In genomic region chr11:134124660-134125451, GRCh38 we compare ENCODE assay signal across 8 cellular contexts. TPM values are rescaled to one million over a fixed set of nuclear protein-coding genes. Genes with fewer than 3 reads are reported as not detected.
DNase-seq lines count a peak whose midpoint lies in the region; ATAC-seq, FAIRE-seq and TF ChIP-seq lines count a peak whose summit lies in the region.

No MANE protein-coding gene starts in this region.

- TF ChIP-seq EP300 in sigmoid colon (IDR thresholded peaks at IDR 0.05): no peak

- no peak overlapping the region for H2AFZ ChIP-seq in GM23248

- H3K4me3 ChIP-seq in GM23248: no peak overlapping the region
- peak overlapping the region; percentile 52 for H3K4me3 ChIP-seq in iPS-18a (ENCODE audit: low read length)
- peak overlapping the region; percentile 36 to 58 (median 52) for H3K4me3 ChIP-seq in sigmoid colon

- no peaks in the 10 kb centered on the region for H3K9me3 ChIP-seq in GM23248 (ENCODE audit: low read depth)
- no peaks in the 10 kb centered on the region for H3K9me3 ChIP-seq in iPS-18a (ENCODE audit: control insufficient read depth, low read depth, low read length)
- H3K9me3 ChIP-seq in sigmoid colon: no peaks in the 10 kb centered on the region

- DNase-seq in GM23248: peak; percentile 43
- peak; percentile 70 for DNase-seq in astrocyte of the hippocampus (ENCODE audit: low read depth, low spot score)
- DNase-seq in sigmoid colon: peak; percentile 75
- no peak for DNase-seq in SHP77 (lab: John Stamatoyannopoulos, UW)
- DNase-seq in GM12891 (ENCODE audit: insufficient read length, low spot score): no peak
- no peak for DNase-seq in NCI-H2196 (lab: John Stamatoyannopoulos, UW; ENCODE audit: unreplicated experiment)

- H3K79me2 ChIP-seq in GM23248 (ENCODE audit: insufficient read depth): peaks cover 34% of the 10 kb centered on the region

- no peak for TF ChIP-seq CTCF in sigmoid colon (IDR thresholded peaks at IDR 0.05)

- H3K4me1 ChIP-seq in GM23248 (ENCODE audit: insufficient read depth): peaks cover 40% of the 10 kb centered on the region
- peaks cover 22% of the 10 kb centered on the region for H3K4me1 ChIP-seq in iPS-18a (ENCODE audit: control insufficient read depth, low read depth, low read length)
- peaks cover 0 to 56% (median 46%) of the 10 kb centered on the region in 4 donors for H3K4me1 ChIP-seq in sigmoid colon

- 82 to 87% methylated on average over 47 to 54 of the region's 54 CpGs for WGBS in GM23248 (ENCODE audit: low coverage in 1 of 2, low lambda C conversion rate in 2 of 2, missing lambda C conversion rate in 2 of 2), 2 experiments
- 4 to 6% methylated on average over 54 of the region's 54 CpGs for WGBS in sigmoid colon, 2 donors

- FAIRE-seq in GM12891 (lab: Jason Lieb, UNC): no peak

- H3K4me2 ChIP-seq in GM23248 (ENCODE audit: unreplicated experiment): peak overlapping the region; percentile 2

- no peaks in the 10 kb centered on the region for H3K36me3 ChIP-seq in GM23248 (ENCODE audit: low read depth)
- H3K36me3 ChIP-seq in iPS-18a (ENCODE audit: control insufficient read depth, low read depth, low read length): no peaks in the 10 kb centered on the region
- no peaks in the 10 kb centered on the region for H3K36me3 ChIP-seq in sigmoid colon

- in situ Hi-C loops in GM23248 (cut with MboI): no loop called here

- H3F3A ChIP-seq in GM23248 (ENCODE audit: insufficient read depth): peaks cover 53% of the 10 kb centered on the region

- TF ChIP-seq POLR2A in sigmoid colon (IDR thresholded peaks at IDR 0.05) (no peak), GM12891 (IDR thresholded peaks at IDR 0.05; ENCODE audit: low read depth, low read length) (no peak)

- H3K27ac ChIP-seq in GM23248 (peak overlapping the region; percentile 72), iPS-18a (ENCODE audit: low read length) (no peak overlapping the region), sigmoid colon (peak overlapping the region; percentile 66 to 95 (median 78))

- H3K9ac ChIP-seq in GM23248 (peak overlapping the region; percentile 31), iPS-18a (ENCODE audit: low read length) (no peak overlapping the region)

- H3K27me3 ChIP-seq in GM23248 (replicated peaks; ENCODE audit: insufficient read depth) (no peaks in the 10 kb centered on the region), iPS-18a (ENCODE audit: control insufficient read depth, insufficient read depth, low read length) (peaks cover 26% of the 10 kb centered on the region), sigmoid colon (no peaks in the 10 kb centered on the region)

- ATAC-seq in HG03520 (IDR thresholded peaks at IDR 0.05; ENCODE audit: unreplicated experiment): no peak

- intact Hi-C loops in sigmoid colon (cut with DNase I): loop anchor here (5.0 kb wide), 2 partner anchors 78 to 168 kb away; partner anchors contain the start of gene IGSF9B

- no peaks in the 10 kb centered on the region for H3K9me2 ChIP-seq in GM23248 (ENCODE audit: insufficient read depth)

- no peaks in the 10 kb centered on the region for H4K20me1 ChIP-seq in GM23248 (ENCODE audit: insufficient read depth)

TF ChIP-seq in GM12891, 5 proteins besides CTCF, POLR2A, EP300 and RAD21:
- TF ChIP-seq POLR2AphosphoS5 (IDR thresholded peaks at IDR 0.05; ENCODE audit: low read depth, low read length) (no peak), POU2F2 (IDR thresholded peaks at IDR 0.05; ENCODE audit: low read depth, low read length) (no peak), SPI1 (IDR thresholded peaks at IDR 0.05; ENCODE audit: low read depth, low read length) (no peak), PAX5 (IDR thresholded peaks at IDR 0.05; ENCODE audit: insufficient read depth, low read length, severe bottlenecking) (no peak), TAF1 (IDR thresholded peaks at IDR 0.05; ENCODE audit: low read depth, low read length) (no peak)

RNA-seq across cellular contexts. Expression of gene JAM3, which starts 56.0 kb away (rescaled TPM):
- 63.7 and 65.1 TPM in 2 replicates for total RNA-seq in GM23248 (2014; rRNA removed; shearing (Covaris generic))
- polyA plus RNA-seq in GM23248 (2016; fragmentation: Nextera tagmentation; extraction: Ambion mirVana) (46.2 and 48.2 TPM in 2 replicates), sigmoid colon (1 to 10 TPM in 2 of 3 donors, under 1 TPM in 1; 0.69 to 7.5 (median 3.0) TPM)
- total RNA-seq in sigmoid colon: 100 to 1,000 TPM in 1 of 4 donors, 10 to 100 TPM in 3; 69.4 to 125 (median 82.0) TPM
- polyA plus RNA-seq in GM12891 (2012; ENCODE audit: low read depth, missing spikeins): 2.0 TPM

Comparison
In these comparisons a context has a peak if more than half of its experiments do, and no peak if none do; other contexts are left out.
1. DNase-seq: peak in GM23248 (single experiment), astrocyte of the hippocampus (single experiment) and sigmoid colon (single experiment); none in SHP77 (0 of 2), GM12891 (single experiment) and NCI-H2196 (single experiment).